In the genomic region with DNA sequence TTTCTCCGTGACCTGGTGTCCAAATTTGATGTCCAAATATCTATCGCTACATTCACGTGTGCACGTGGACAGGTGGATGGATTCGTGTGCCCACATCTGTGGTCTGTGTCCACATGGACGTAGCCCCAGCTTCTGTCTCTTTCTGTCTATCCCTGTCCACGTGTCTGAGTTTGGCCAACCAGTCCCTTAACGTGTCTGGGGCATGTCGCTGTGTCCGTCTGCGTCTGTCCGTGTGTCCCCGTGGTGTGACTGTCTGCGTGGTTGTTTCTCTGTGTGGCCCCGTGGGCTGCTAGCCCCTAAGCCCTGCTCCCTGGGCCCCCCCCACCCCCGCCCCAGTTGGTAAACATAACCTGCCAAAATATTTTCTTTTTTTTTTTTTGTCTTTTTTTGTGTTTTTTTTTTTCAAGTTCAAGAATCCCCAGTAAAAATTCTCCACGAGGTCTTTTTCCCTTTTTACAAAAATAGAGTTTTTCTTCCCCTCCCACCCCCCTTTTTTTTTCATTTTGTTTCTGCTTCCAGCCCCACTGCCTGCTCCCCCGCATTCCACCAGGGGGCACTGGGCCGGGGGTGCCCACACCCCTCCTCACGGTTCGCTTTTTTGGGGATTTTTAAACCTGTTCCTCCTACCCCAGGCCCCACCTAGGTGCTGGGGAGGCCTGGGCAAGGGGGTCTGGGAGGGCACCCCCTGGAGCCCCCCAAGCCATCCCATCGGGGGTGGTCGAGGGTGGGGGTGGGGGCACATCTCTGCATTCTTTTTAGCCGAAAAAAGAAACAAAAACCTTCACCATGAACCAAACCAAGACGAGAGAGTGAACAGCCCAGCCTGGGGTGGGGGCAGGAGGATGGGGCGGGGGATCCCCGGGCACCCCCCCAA, we compare ENCODE assay signal across 11 cellular contexts. TPM values are rescaled to one million over a fixed set of nuclear protein-coding genes. Genes with fewer than 3 reads are reported as not detected.
A peak's percentile ranks its signal among the peaks of the same experiment; 100 is the strongest.
DNase-seq lines count a peak whose midpoint lies in the region; ATAC-seq, FAIRE-seq and TF ChIP-seq lines count a peak whose summit lies in the region.
"Had no signal": no experiment of that assay in that cellular context is flagged by ENCODE, and none has a peak within 500 bp of the region (broad histone marks: within the 10 kb centered on the region; RNA-seq: fewer than 3 reads in every experiment).

No MANE protein-coding gene starts in this region.

- peak overlapping the region; percentile 68 for H3K27ac Mint-ChIP-seq in neural progenitor cell

- H3K27ac ChIP-seq in KMS-11 (no peak overlapping the region), K562 (ENCODE audit: extremely low read depth, low read depth, low read length) (no peak overlapping the region), neural progenitor cell (no peak overlapping the region)

- no peaks in the 10 kb centered on the region for H3K9me1 ChIP-seq in K562 (ENCODE audit: control insufficient read depth, insufficient read depth, low read length)

- peaks cover 21% of the 10 kb centered on the region for H3K4me1 Mint-ChIP-seq in neural progenitor cell

- H3K9me3 Mint-ChIP-seq in neural progenitor cell, result no peaks in the 10 kb centered on the region

- H3K4me2 ChIP-seq in KMS-11 (no peak overlapping the region), K562 (ENCODE audit: insufficient read depth, low read length) (no peak overlapping the region), neural progenitor cell (no peak overlapping the region)

- WGBS in K562 (ENCODE audit: insufficient coverage, low coverage, missing lambda C conversion rate), result 47% methylated on average over 12 of the region's 27 CpGs

- no peak for TF ChIP-seq POLR2A in K562 (conservative IDR thresholded peaks at IDR 0.05)

- H3K9ac ChIP-seq in KMS-11, result no peak overlapping the region
- H3K9ac ChIP-seq in K562 (ENCODE audit: insufficient read depth in 1 of 2, low read depth in 2 of 2, low read length in 2 of 2), result peak overlapping the region in 1 of 2 experiments; percentile 61; a peak in 1 of 4 replicates
- H3K9ac ChIP-seq in neural progenitor cell, result no peak overlapping the region

- ATAC-seq in K562, result peak; percentile 66
- ATAC-seq in HG03565 (IDR thresholded peaks at IDR 0.05; ENCODE audit: unreplicated experiment), result no peak

- CTCF ChIA-PET in GM10248 (lab: Yijun Ruan, JAX) (interaction anchor here (2.2 kb wide), 1 partner anchor 29 kb away, joined by 13 read pairs; no protein-coding TSS in a partner anchor), K562 (lab: Yijun Ruan, JAX; ENCODE audit: low intra/inter-chr PET ratio) (interaction anchor here (0.6 to 1.2 kb wide), 3 partner anchors 134 to 481 kb away, joined by 3 to 7 read pairs (median 3); no protein-coding TSS in a partner anchor)

- H3K4me3 ChIP-seq in KMS-11 (IDR thresholded peaks at IDR 0.05; ENCODE audit: insufficient read depth, low read depth, low read length) (no peak overlapping the region), K562 (no peak overlapping the region), neural progenitor cell (no peak overlapping the region)

- H3K4me1 ChIP-seq in KMS-11 (ENCODE audit: low read depth, poor library complexity, severe bottlenecking) (no peaks in the 10 kb centered on the region), K562 (replicated peaks in 1 of 2; ENCODE audit: control insufficient read depth in 2 of 2, insufficient read depth in 2 of 2, low read length in 2 of 2) (peaks cover 0 to 53% of the 10 kb centered on the region in 2 experiments; a peak in 3 of 5 replicates), neural progenitor cell (peaks cover 22% of the 10 kb centered on the region)

- H3F3A ChIP-seq in neural progenitor cell (ENCODE audit: low read depth), result peaks cover 24% of the 10 kb centered on the region

- TF ChIP-seq CTCF in GM10248 (IDR thresholded peaks at IDR 0.05; ENCODE audit: control extremely low read depth, extremely low read depth, low read depth, missing control alignments) (peak; percentile 50), KMS-11 (conservative IDR thresholded peaks at IDR 0.05; ENCODE audit: low read depth, low read length) (peak; percentile 46), K562 (IDR thresholded peaks at IDR 0.05 in 2 of 3, conservative IDR thresholded peaks at IDR 0.05 in 1 of 3; ENCODE audit: insufficient read depth in 2 of 3, low read depth in 1 of 3, low read length in 3 of 3) (peak; percentile 57 to 62 (median 61)), neural progenitor cell (IDR thresholded peaks at IDR 0.05) (peak; percentile 74)

- peaks cover 7% of the 10 kb centered on the region for H3K27me3 Mint-ChIP-seq in neural progenitor cell (ENCODE audit: insufficient read depth, low read depth)

- DNase-seq in GM10248 (ENCODE audit: extremely low spot score) (peak; percentile 60), K562 (ENCODE audit: extremely low read depth in 1 of 4, low spot score in 3 of 4) (peak; percentile 37 to 73 (median 71)), neural progenitor cell (ENCODE audit: low spot score) (peak; percentile 63), amniotic stem cell (lab: John Stamatoyannopoulos, UW) (no peak), KG1 (lab: John Stamatoyannopoulos, UW) (no peak), T-helper 1 cell (no peak)
- DNase-seq: NCI-H226 had no signal

- H3K79me2 ChIP-seq in KMS-11 (ENCODE audit: insufficient read depth, low read depth), result no peaks in the 10 kb centered on the region
- H3K79me2 ChIP-seq in K562 (ENCODE audit: control insufficient read depth, insufficient read depth, low read length), result no peaks in the 10 kb centered on the region
- H3K79me2 ChIP-seq in neural progenitor cell (ENCODE audit: low read depth), result no peaks in the 10 kb centered on the region

- no peaks in the 10 kb centered on the region for H3K36me3 ChIP-seq in KMS-11 (ENCODE audit: insufficient read depth)
- peaks cover 20% of the 10 kb centered on the region; the same call in 1 of the 3 replicates for H3K36me3 ChIP-seq in K562 (ENCODE audit: control insufficient read depth, insufficient read depth, low read length)
- H3K36me3 ChIP-seq in neural progenitor cell, result no peaks in the 10 kb centered on the region

- TF ChIP-seq EP300 in K562 (IDR thresholded peaks at IDR 0.05; ENCODE audit: low read length), result no peak

- in situ Hi-C loops in K562 (cut with MboI), result no loop called here

- peak in 1 of 2 experiments; percentile 24; a peak in 1 of 4 replicates for TF ChIP-seq RAD21 in K562 (CRISPR knock-in tag; conservative IDR thresholded peaks at IDR 0.05 in 1 of 2, IDR thresholded peaks at IDR 0.05 in 1 of 2)

- no peaks in the 10 kb centered on the region for H3K9me3 ChIP-seq in K562 (replicated peaks; ENCODE audit: control insufficient read depth, insufficient read depth, low read depth, low read length)
- no peaks in the 10 kb centered on the region for H3K9me3 ChIP-seq in neural progenitor cell (ENCODE audit: low read depth)

- POLR2A ChIA-PET in GM10248 (lab: Yijun Ruan, JAX) (no interaction called here), K562 (lab: Yijun Ruan, JAX) (no interaction called here)

- H3K4me3 Mint-ChIP-seq in neural progenitor cell, result no peak overlapping the region

- H4K20me1 ChIP-seq in KMS-11 (ENCODE audit: insufficient read depth), result no peaks in the 10 kb centered on the region
- 0 out of 2 replicates have a peak, but pooled peaks cover 4% of the 10 kb centered on the region for H4K20me1 ChIP-seq in K562 (replicated peaks; ENCODE audit: control insufficient read depth, insufficient read depth, low read length)
- no peaks in the 10 kb centered on the region for H4K20me1 ChIP-seq in neural progenitor cell (ENCODE audit: low read depth)

- peaks cover 2% of the 10 kb centered on the region for H3K36me3 Mint-ChIP-seq in neural progenitor cell

- FAIRE-seq in K562 (lab: Jason Lieb, UNC), result peak; percentile 44
- FAIRE-seq: endometrium had no signal

- H2AFZ ChIP-seq in KMS-11 (ENCODE audit: low read depth) (no peak overlapping the region), K562 (ENCODE audit: low read depth, low read length) (peak overlapping the region; percentile 35; the same call in 1 of the 2 replicates), neural progenitor cell (replicated peaks) (no peak overlapping the region)

- H3K27me3 ChIP-seq in KMS-11 (ENCODE audit: insufficient read depth, low read depth) (no peaks in the 10 kb centered on the region; the same call in 1 of the 2 replicates), K562 (ENCODE audit: control insufficient read depth in 2 of 2, insufficient read depth in 2 of 2, low read length in 2 of 2) (peaks cover 0 to 9% of the 10 kb centered on the region in 2 experiments; a peak in 3 of 5 replicates), neural progenitor cell (no peaks in the 10 kb centered on the region)

- no TSS peak for BruUV-seq in K562 (replicated peaks; lab: Mats Ljungman, UMichigan)

- intact Hi-C loops in K562 (cut with micrococcal nuclease), result loop anchor here (2.0 kb wide), 1 partner anchor 29 kb away; no protein-coding TSS in a partner anchor

RNA-seq across cellular contexts. Expression of a gene that starts 18.3 kb away (rescaled TPM):
- total RNA-seq in K562 (2011; cell fraction: chromatin; rRNA removed; ENCODE audit: low replicate concordance), result 161 and 438 TPM in 2 replicates
- 419 and 446 TPM in 2 replicates for total RNA-seq in K562 (2011; cell fraction: nucleolus; rRNA removed)
- total RNA-seq in K562 (2011; cell fraction: nucleoplasm; rRNA removed), result 236 and 271 TPM in 2 replicates
- total RNA-seq in K562 (2014; rRNA removed) (99.4 and 135 TPM in 2 replicates), K562 (2014; rRNA removed; fragmentation: Illumina TruSeq; extraction: Trizol) (25.6 and 28.4 TPM in 2 replicates), K562 (2015; rRNA removed; fragmentation: Illumina TruSeq; extraction: Trizol) (48.1 and 52.1 TPM in 2 replicates), K562 (2021) (297 and 303 TPM in 2 replicates), neural progenitor cell (ENCODE audit: low replicate concordance) (53.6 and 130 TPM in 2 replicates)
- polyA plus RNA-seq in K562 (2011; rRNA removed) (39.1 and 96.2 TPM in 2 replicates), K562 (2014; fragmentation: Illumina TruSeq; extraction: Trizol) (155 and 235 TPM in 2 replicates), K562 (2014; fragmentation: Nextera tagmentation; extraction: Ambion mirVana) (1 to 10 TPM; 2.3 to 6.9 TPM), K562 (2014; rRNA removed) (76.5 and 88.9 TPM in 2 replicates)
- 68.3 and 79.6 TPM in 2 replicates for polyA plus RNA-seq in K562 (2011; cell fraction: cytosol; rRNA removed)
- 221 and 243 TPM in 2 replicates for polyA plus RNA-seq in K562 (2011; cell fraction: nucleus; rRNA removed)
- polyA plus RNA-seq in K562 (2012), result 242 and 451 TPM in 2 replicates
- 31.6 and 32.5 TPM in 2 replicates for polyA minus RNA-seq in K562 (2011; rRNA and poly(A)+ RNA removed)
- polyA minus RNA-seq in K562 (2011; cell fraction: cytosol; rRNA and poly(A)+ RNA removed), result 147 and 227 TPM in 2 replicates
- polyA minus RNA-seq in K562 (2011; cell fraction: nucleus; rRNA and poly(A)+ RNA removed), result 56.5 and 75.8 TPM in 2 replicates

RNA-seq across cellular contexts. Expression of a gene that starts 18.8 kb away (rescaled TPM):
- 0.25 and 0.74 TPM in 2 replicates for total RNA-seq in K562 (2011; cell fraction: chromatin; rRNA removed; ENCODE audit: low replicate concordance)
- total RNA-seq in K562 (2011; cell fraction: nucleolus; rRNA removed), result 0.26 and 1.2 TPM in 2 replicates
- 0.29 TPM in 1 of 2 replicates, not detected in the other for total RNA-seq in K562 (2011; cell fraction: nucleoplasm; rRNA removed)
- total RNA-seq in K562 (2014; rRNA removed), result 0.08 and 0.14 TPM in 2 replicates
- 0.11 TPM in 1 of 2 replicates, not detected in the other for total RNA-seq in K562 (2014; rRNA removed; fragmentation: Illumina TruSeq; extraction: Trizol)
- 0.08 TPM in 1 of 2 replicates, not detected in the other for total RNA-seq in K562 (2015; rRNA removed; fragmentation: Illumina TruSeq; extraction: Trizol)
- total RNA-seq in K562 (2021), result 0.18 and 0.51 TPM in 2 replicates
- polyA plus RNA-seq in K562 (2011; rRNA removed), result 0.19 TPM in 1 of 2 replicates, not detected in the other
- 0.12 TPM in 2 replicates for polyA plus RNA-seq in K562 (2011; cell fraction: cytosol; rRNA removed)
- 0.54 and 0.66 TPM in 2 replicates for polyA plus RNA-seq in K562 (2011; cell fraction: nucleus; rRNA removed)
- 0.16 and 0.19 TPM in 2 replicates for polyA plus RNA-seq in K562 (2012)
- polyA plus RNA-seq in K562 (2014; fragmentation: Illumina TruSeq; extraction: Trizol), result 0.08 and 0.12 TPM in 2 replicates
- polyA plus RNA-seq in K562 (2014; fragmentation: Nextera tagmentation; extraction: Ambion mirVana), result under 1 TPM; 0.07 to 0.18 TPM
- 0.72 and 1.5 TPM in 2 replicates for polyA plus RNA-seq in K562 (2014; rRNA removed)
- not detected in 2 replicates for polyA minus RNA-seq in K562 (2011; rRNA and poly(A)+ RNA removed)
- polyA minus RNA-seq in K562 (2011; cell fraction: cytosol; rRNA and poly(A)+ RNA removed), result not detected in 2 replicates
- 0.13 and 0.22 TPM in 2 replicates for polyA minus RNA-seq in K562 (2011; cell fraction: nucleus; rRNA and poly(A)+ RNA removed)
- 0.47 and 1.5 TPM in 2 replicates for total RNA-seq in neural progenitor cell (ENCODE audit: low replicate concordance)

RNA-seq across cellular contexts. Expression of a gene that starts 27.1 kb away (rescaled TPM):
- total RNA-seq in K562 (2011; cell fraction: chromatin; rRNA removed; ENCODE audit: low replicate concordance), result not detected in 2 replicates
- total RNA-seq in K562 (2011; cell fraction: nucleolus; rRNA removed), result not detected in 2 replicates
- not detected in 2 replicates for total RNA-seq in K562 (2011; cell fraction: nucleoplasm; rRNA removed)
- total RNA-seq in K562 (2014; rRNA removed), result 0.16 TPM in 1 of 2 replicates, not detected in the other
- total RNA-seq in K562 (2014; rRNA removed; fragmentation: Illumina TruSeq; extraction: Trizol), result not detected in 2 replicates
- total RNA-seq in K562 (2015; rRNA removed; fragmentation: Illumina TruSeq; extraction: Trizol), result not detected in 2 replicates
- total RNA-seq in K562 (2021), result not detected in 2 replicates
- not detected in 2 replicates for polyA plus RNA-seq in K562 (2011; rRNA removed)
- not detected in 2 replicates for polyA plus RNA-seq in K562 (2011; cell fraction: cytosol; rRNA removed)
- not detected in 2 replicates for polyA plus RNA-seq in K562 (2011; cell fraction: nucleus; rRNA removed)
- 0.01 TPM in 1 of 2 replicates, not detected in the other for polyA plus RNA-seq in K562 (2012)
- polyA plus RNA-seq in K562 (2014; fragmentation: Illumina TruSeq; extraction: Trizol), result not detected in 2 replicates
- not detected for polyA plus RNA-seq in K562 (2014; fragmentation: Nextera tagmentation; extraction: Ambion mirVana)
- not detected in 2 replicates for polyA plus RNA-seq in K562 (2014; rRNA removed)
- polyA minus RNA-seq in K562 (2011; rRNA and poly(A)+ RNA removed), result not detected in 2 replicates
- not detected in 2 replicates for polyA minus RNA-seq in K562 (2011; cell fraction: cytosol; rRNA and poly(A)+ RNA removed)
- polyA minus RNA-seq in K562 (2011; cell fraction: nucleus; rRNA and poly(A)+ RNA removed), result not detected in 2 replicates
- 0.15 TPM in 1 of 2 replicates, not detected in the other for total RNA-seq in neural progenitor cell (ENCODE audit: low replicate concordance)

RNA-seq across cellular contexts. Expression of a gene that starts 34.6 kb away (rescaled TPM):
- 1.2 and 4.6 TPM in 2 replicates for total RNA-seq in K562 (2011; cell fraction: chromatin; rRNA removed; ENCODE audit: low replicate concordance)
- 1.3 and 1.5 TPM in 2 replicates for total RNA-seq in K562 (2011; cell fraction: nucleolus; rRNA removed)
- total RNA-seq in K562 (2011; cell fraction: nucleoplasm; rRNA removed), result 0.38 and 2.1 TPM in 2 replicates
- total RNA-seq in K562 (2014; rRNA removed) (0.16 and 0.32 TPM in 2 replicates), K562 (2014; rRNA removed; fragmentation: Illumina TruSeq; extraction: Trizol) (not detected in 2 replicates), K562 (2015; rRNA removed; fragmentation: Illumina TruSeq; extraction: Trizol) (0.11 TPM in 1 of 2 replicates, not detected in the other), K562 (2021) (0.40 and 0.58 TPM in 2 replicates), neural progenitor cell (ENCODE audit: low replicate concordance) (0.49 and 4.7 TPM in 2 replicates)
- polyA plus RNA-seq in K562 (2011; rRNA removed) (0.26 and 0.61 TPM in 2 replicates), K562 (2014; fragmentation: Illumina TruSeq; extraction: Trizol) (0.22 TPM in 2 replicates), K562 (2014; fragmentation: Nextera tagmentation; extraction: Ambion mirVana) (not detected), K562 (2014; rRNA removed) (0.09 and 0.12 TPM in 2 replicates)
- polyA plus RNA-seq in K562 (2011; cell fraction: cytosol; rRNA removed), result 0.34 and 0.40 TPM in 2 replicates
- 2.1 and 3.0 TPM in 2 replicates for polyA plus RNA-seq in K562 (2011; cell fraction: nucleus; rRNA removed)
- 0.52 and 1.4 TPM in 2 replicates for polyA plus RNA-seq in K562 (2012)
- polyA minus RNA-seq in K562 (2011; rRNA and poly(A)+ RNA removed), result 0.14 TPM in 1 of 2 replicates, not detected in the other
- 2.7 TPM in 1 of 2 replicates, not detected in the other for polyA minus RNA-seq in K562 (2011; cell fraction: cytosol; rRNA and poly(A)+ RNA removed)
- 0.33 and 0.67 TPM in 2 replicates for polyA minus RNA-seq in K562 (2011; cell fraction: nucleus; rRNA and poly(A)+ RNA removed)
- polyA plus RNA-seq: neural cell had no signal

RNA-seq across cellular contexts. Expression of a gene that starts 51.9 kb away (rescaled TPM):
- 12.5 and 24.0 TPM in 2 replicates for total RNA-seq in K562 (2011; cell fraction: chromatin; rRNA removed; ENCODE audit: low replicate concordance)
- 22.4 and 24.2 TPM in 2 replicates for total RNA-seq in K562 (2011; cell fraction: nucleolus; rRNA removed)
- 15.0 and 19.7 TPM in 2 replicates for total RNA-seq in K562 (2011; cell fraction: nucleoplasm; rRNA removed)
- total RNA-seq in K562 (2014; rRNA removed), result 3.9 and 7.1 TPM in 2 replicates
- 1.4 and 1.6 TPM in 2 replicates for total RNA-seq in K562 (2014; rRNA removed; fragmentation: Illumina TruSeq; extraction: Trizol)
- total RNA-seq in K562 (2015; rRNA removed; fragmentation: Illumina TruSeq; extraction: Trizol), result 2.9 and 3.8 TPM in 2 replicates
- 5.6 and 8.0 TPM in 2 replicates for total RNA-seq in K562 (2021)
- polyA plus RNA-seq in K562 (2011; rRNA removed), result 7.0 and 7.8 TPM in 2 replicates
- 7.3 and 15.5 TPM in 2 replicates for polyA plus RNA-seq in K562 (2011; cell fraction: cytosol; rRNA removed)
- 18.3 and 23.6 TPM in 2 replicates for polyA plus RNA-seq in K562 (2011; cell fraction: nucleus; rRNA removed)
- 5.4 and 6.6 TPM in 2 replicates for polyA plus RNA-seq in K562 (2012)
- 4.2 and 5.6 TPM in 2 replicates for polyA plus RNA-seq in K562 (2014; fragmentation: Illumina TruSeq; extraction: Trizol)
- not detected for polyA plus RNA-seq in K562 (2014; fragmentation: Nextera tagmentation; extraction: Ambion mirVana)
- 5.3 and 7.3 TPM in 2 replicates for polyA plus RNA-seq in K562 (2014; rRNA removed)
- 2.4 and 4.9 TPM in 2 replicates for polyA minus RNA-seq in K562 (2011; rRNA and poly(A)+ RNA removed)
- polyA minus RNA-seq in K562 (2011; cell fraction: cytosol; rRNA and poly(A)+ RNA removed), result 3.6 and 4.3 TPM in 2 replicates
- 4.3 and 5.6 TPM in 2 replicates for polyA minus RNA-seq in K562 (2011; cell fraction: nucleus; rRNA and poly(A)+ RNA removed)
- 3.4 and 15.8 TPM in 2 replicates for total RNA-seq in neural progenitor cell (ENCODE audit: low replicate concordance)

Comparison
In these comparisons a context has a peak if more than half of its experiments do, and no peak if none do; other contexts are left out.
1. DNase-seq: peak in GM10248 (single experiment), K562 (4 of 4) and neural progenitor cell (single experiment); none in amniotic stem cell (single experiment), KG1 (single experiment) and T-helper 1 cell (0 of 5).
2. Peak in every context shown above with its lines, with median percentiles within 50 percentile points of each other: CTCF ChIP-seq.